20 cellular contexts compared by ENCODE assay signal in the genomic region with DNA sequence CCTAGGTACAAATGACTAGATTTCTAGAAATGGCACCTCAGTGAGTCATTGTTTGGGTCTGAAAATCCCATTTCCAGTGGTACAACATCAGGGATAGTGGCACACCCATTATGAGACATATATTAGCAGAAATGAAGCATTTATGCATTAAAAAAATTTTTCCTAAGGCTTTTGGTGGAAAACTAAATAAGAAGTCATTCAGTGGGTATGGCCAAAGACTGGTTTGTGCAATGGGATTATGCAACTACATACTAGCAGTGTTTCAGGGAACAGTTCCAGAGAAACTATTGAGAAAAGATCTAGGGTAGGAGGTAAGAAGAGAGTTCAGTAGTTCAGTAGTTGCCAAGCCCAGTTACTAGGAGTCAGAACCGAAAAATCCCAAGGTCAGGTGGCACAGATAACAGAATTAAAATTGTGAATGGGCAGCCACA.
DNase-seq lines count a peak whose midpoint lies in the region; ATAC-seq and TF ChIP-seq lines count a peak whose summit lies in the region.
"Had no signal": no experiment of that assay in that cellular context is flagged by ENCODE, and none has a peak within 500 bp of the region (broad histone marks: within the 10 kb centered on the region; RNA-seq: fewer than 3 reads in every experiment).

No MANE protein-coding gene starts in this region.

- no peak for TF ChIP-seq CTCF in HCT116 (IDR thresholded peaks at IDR 0.05 in 2 of 3, conservative IDR thresholded peaks at IDR 0.05 in 1 of 3; ENCODE audit: borderline replicate concordance in 1 of 3, insufficient read depth in 1 of 3, low read depth in 2 of 3, low read length in 2 of 3)

- H3K4me2 ChIP-seq in HCT116 (ENCODE audit: low read length): no peak overlapping the region
- H3K4me2 ChIP-seq in Karpas-422 (ENCODE audit: low read depth, low read length, poor library complexity, severe bottlenecking): no peak overlapping the region

- peaks cover 2% of the 10 kb centered on the region for H3K9me3 Mint-ChIP-seq in activated CD8-positive, alpha-beta memory T cell treated with anti-CD3 and anti-CD28 coated beads, Interleukin-2, amount 10 ng/mL, durations not matched to agents 7 days and 5 days (ENCODE audit: low read depth)

- BruUV-seq in HCT116 (replicated peaks; lab: Mats Ljungman, UMichigan): no TSS peak

- TF ChIP-seq RAD21 in HCT116 (IDR thresholded peaks at IDR 0.05; ENCODE audit: low read depth): no peak

- H3K36me3 Mint-ChIP-seq in activated CD8-positive, alpha-beta memory T cell treated with anti-CD3 and anti-CD28 coated beads, Interleukin-2, amount 10 ng/mL, durations not matched to agents 7 days and 5 days: no peaks in the 10 kb centered on the region
- H3K36me3 Mint-ChIP-seq: activated naive CD8-positive, alpha-beta T cell treated with anti-CD3 and anti-CD28 coated beads, Interleukin-2, amount 10 ng/mL, durations not matched to agents 7 days and 5 days had no signal

- no peaks in the 10 kb centered on the region for H3K79me2 ChIP-seq in ACC112 (ENCODE audit: control insufficient read depth, insufficient read depth, low read length, unreplicated experiment)
- no peaks in the 10 kb centered on the region for H3K79me2 ChIP-seq in HCT116 (ENCODE audit: insufficient read depth, low read length)
- no peaks in the 10 kb centered on the region for H3K79me2 ChIP-seq in Karpas-422 (ENCODE audit: low read length)

- H3K9ac ChIP-seq in HCT116 (ENCODE audit: low read length): no peak overlapping the region
- H3K9ac ChIP-seq in Karpas-422 (ENCODE audit: low read length): no peak overlapping the region

- no peaks in the 10 kb centered on the region for H3K4me1 Mint-ChIP-seq in activated CD8-positive, alpha-beta memory T cell treated with anti-CD3 and anti-CD28 coated beads, Interleukin-2, amount 10 ng/mL, durations not matched to agents 7 days and 5 days
- H3K4me1 Mint-ChIP-seq: activated CD4-positive, alpha-beta T cell treated with anti-CD3 and anti-CD28 coated beads for 36 hours; activated naive CD8-positive, alpha-beta T cell treated with anti-CD3 and anti-CD28 coated beads, Interleukin-2, amount 10 ng/mL, durations not matched to agents 7 days and 5 days; B cell; T-helper 17 cell had no signal

- no peaks in the 10 kb centered on the region for H3K9me3 ChIP-seq in HCT116 (ENCODE audit: control insufficient read depth in 1 of 2, insufficient read depth in 1 of 2, low read depth in 1 of 2, low read length in 2 of 2)
- peaks cover 3% of the 10 kb centered on the region for H3K9me3 ChIP-seq in Karpas-422 (ENCODE audit: low read length)
- H3K9me3 ChIP-seq: mucosa of descending colon, thyroid gland had no signal

- H3K4me3 ChIP-seq in ACC112 (ENCODE audit: low read depth, low read length) (no peak overlapping the region), HCT116 (replicated peaks in 1 of 2; ENCODE audit: low read depth in 1 of 2, low read length in 2 of 2) (no peak overlapping the region), Karpas-422 (ENCODE audit: low read length) (no peak overlapping the region)
- H3K4me3 ChIP-seq: mucosa of descending colon, thyroid gland had no signal

- no peaks in the 10 kb centered on the region for H3K27me3 ChIP-seq in ACC112 (ENCODE audit: insufficient read depth, low read length)
- H3K27me3 ChIP-seq in HCT116 (ENCODE audit: insufficient read depth, low read length): no peaks in the 10 kb centered on the region
- H3K27me3 ChIP-seq in Karpas-422 (ENCODE audit: low read length): no peaks in the 10 kb centered on the region
- H3K27me3 ChIP-seq: thyroid gland had no signal

- RAD21 ChIA-PET in HCT116 (lab: Charles Lee; ENCODE audit: low non-redundant PET in 1 of 2, low total read pairs in 2 of 2, uncharacterized antibody in 2 of 2, unreplicated experiment in 2 of 2): no interaction called here

- no peak for DNase-seq in HCT116 (ENCODE audit: low read depth, low spot score)
- peak; percentile 67 for DNase-seq in SKM-1 treated with dmso at 0.1 percent for 144 hours (lab: John Stamatoyannopoulos, UW; ENCODE audit: unreplicated experiment)
- DNase-seq in fibroblast of the conjunctiva (ENCODE audit: low read depth): peak; percentile 24
- no peak for DNase-seq in activated CD8-positive, alpha-beta memory T cell treated with anti-CD3 and anti-CD28 coated beads, Interleukin-2, amount 10 ng/mL, durations not matched to agents 7 days and 5 days
- DNase-seq in stimulated activated CD4-positive, alpha-beta T cell treated with anti-CD3 and anti-CD28 coated beads, Interleukin-4, amount 100 ng/mL, for 4 hours: no peak
- DNase-seq in Karpas-422: no peak
- DNase-seq in stimulated activated CD4-positive, alpha-beta T cell treated with anti-CD3 and anti-CD28 coated beads, Interleukin-2, amount 100 ng/mL, for 48 hours: no peak
- DNase-seq: activated CD4-positive, alpha-beta T cell treated with anti-CD3 and anti-CD28 coated beads for 36 hours; activated naive CD8-positive, alpha-beta T cell treated with anti-CD3 and anti-CD28 coated beads, Interleukin-2, amount 10 ng/mL, durations not matched to agents 7 days and 5 days; activated T-cell treated with anti-CD3 and anti-CD28 coated beads, Interleukin-2, amount 50 U/mL, for 1 hour; cortex of kidney; DMS153; foreskin fibroblast; mucosa of descending colon; MV-4-11; stimulated activated CD4-positive, alpha-beta T cell treated with anti-CD3 and anti-CD28 coated beads, Interleukin-15, amount 100 ng/mL, for 24 hours; T-helper 17 cell; thyroid gland had no signal

- no peaks in the 10 kb centered on the region for H4K20me1 ChIP-seq in HCT116 (ENCODE audit: insufficient read depth)
- no peaks in the 10 kb centered on the region for H4K20me1 ChIP-seq in Karpas-422 (ENCODE audit: insufficient read depth, low read depth, low read length)

- H3K36me3 ChIP-seq in ACC112 (ENCODE audit: insufficient read depth, low read length) (no peaks in the 10 kb centered on the region), HCT116 (ENCODE audit: control insufficient read depth in 1 of 2, insufficient read depth in 2 of 2, low read length in 2 of 2) (no peaks in the 10 kb centered on the region), Karpas-422 (ENCODE audit: insufficient read depth, low read length) (no peaks in the 10 kb centered on the region)
- H3K36me3 ChIP-seq: thyroid gland had no signal

- POLR2A ChIA-PET in HCT116 (lab: Charles Lee): no interaction called here

- H3K4me3 Mint-ChIP-seq in activated CD8-positive, alpha-beta memory T cell treated with anti-CD3 and anti-CD28 coated beads, Interleukin-2, amount 10 ng/mL, durations not matched to agents 7 days and 5 days: no peak overlapping the region
- H3K4me3 Mint-ChIP-seq: activated CD4-positive, alpha-beta T cell treated with anti-CD3 and anti-CD28 coated beads for 36 hours; activated naive CD8-positive, alpha-beta T cell treated with anti-CD3 and anti-CD28 coated beads, Interleukin-2, amount 10 ng/mL, durations not matched to agents 7 days and 5 days; B cell; T-helper 17 cell had no signal

- no peak overlapping the region for H3K27ac Mint-ChIP-seq in activated CD8-positive, alpha-beta memory T cell treated with anti-CD3 and anti-CD28 coated beads, Interleukin-2, amount 10 ng/mL, durations not matched to agents 7 days and 5 days
- H3K27ac Mint-ChIP-seq: activated CD4-positive, alpha-beta T cell treated with anti-CD3 and anti-CD28 coated beads for 36 hours; activated naive CD8-positive, alpha-beta T cell treated with anti-CD3 and anti-CD28 coated beads, Interleukin-2, amount 10 ng/mL, durations not matched to agents 7 days and 5 days; B cell; T-helper 17 cell had no signal

- H3K9me2 ChIP-seq in HCT116 (ENCODE audit: insufficient read depth): no peaks in the 10 kb centered on the region
- no peaks in the 10 kb centered on the region for H3K9me2 ChIP-seq in Karpas-422 (replicated peaks; ENCODE audit: insufficient read depth, low read length)

- H2AFZ ChIP-seq in ACC112 (ENCODE audit: low read length, unreplicated experiment): no peak overlapping the region
- H2AFZ ChIP-seq in HCT116 (ENCODE audit: low read depth, low read length, poor library complexity, severe bottlenecking): peak overlapping the region; percentile 21
- H2AFZ ChIP-seq in Karpas-422 (ENCODE audit: low read length): no peak overlapping the region

- peaks cover 6% of the 10 kb centered on the region for H3K27me3 Mint-ChIP-seq in activated CD8-positive, alpha-beta memory T cell treated with anti-CD3 and anti-CD28 coated beads, Interleukin-2, amount 10 ng/mL, durations not matched to agents 7 days and 5 days
- H3K27me3 Mint-ChIP-seq: activated CD4-positive, alpha-beta T cell treated with anti-CD3 and anti-CD28 coated beads for 36 hours; B cell; T-helper 17 cell had no signal

- intact Hi-C loops in HCT116 (cut with micrococcal nuclease): no loop called here

- ATAC-seq in HCT116: no peak
- ATAC-seq in activated CD8-positive, alpha-beta memory T cell treated with anti-CD3 and anti-CD28 coated beads, Interleukin-2, amount 10 ng/mL, durations not matched to agents 7 days and 5 days: no peak
- ATAC-seq: activated CD4-positive, alpha-beta T cell treated with anti-CD3 and anti-CD28 coated beads for 36 hours; mucosa of descending colon; T-helper 17 cell had no signal

- H3K4me1 ChIP-seq in ACC112 (ENCODE audit: control insufficient read depth, insufficient read depth, low read length, unreplicated experiment) (peaks cover 6% of the 10 kb centered on the region), HCT116 (ENCODE audit: control insufficient read depth in 1 of 2, insufficient read depth in 2 of 2, low read length in 2 of 2) (no peaks in the 10 kb centered on the region), Karpas-422 (ENCODE audit: low read length) (no peaks in the 10 kb centered on the region)
- H3K4me1 ChIP-seq: thyroid gland had no signal

- H3K27ac ChIP-seq in ACC112 (ENCODE audit: low read depth, low read length): peak overlapping the region; percentile 62
- no peak overlapping the region for H3K27ac ChIP-seq in HCT116 (ENCODE audit: low read depth, low read length)
- no peak overlapping the region for H3K27ac ChIP-seq in Karpas-422 (ENCODE audit: low read length)
- H3K27ac ChIP-seq: thyroid gland had no signal

- CTCF ChIA-PET in HCT116 (lab: Charles Lee): no interaction called here
- CTCF ChIA-PET in activated CD8-positive, alpha-beta memory T cell treated with anti-CD3 and anti-CD28 coated beads, Interleukin-2, amount 10 ng/mL, durations not matched to agents 7 days and 5 days (lab: Charles Lee): no interaction called here

- no peak for TF ChIP-seq POLR2A in HCT116 (IDR thresholded peaks at IDR 0.05; ENCODE audit: borderline replicate concordance, extremely low read depth, insufficient read depth, insufficient read length)

Comparison
In these comparisons a context has a peak if more than half of its experiments do, and no peak if none do; other contexts are left out.
1. DNase-seq: peak in SKM-1 treated with dmso at 0.1 percent for 144 hours (single experiment) and fibroblast of the conjunctiva (single experiment); none in HCT116 (single experiment), activated CD8-positive, alpha-beta memory T cell treated with anti-CD3 and anti-CD28 coated beads, Interleukin-2, amount 10 ng/mL, durations not matched to agents 7 days and 5 days (single experiment), stimulated activated CD4-positive, alpha-beta T cell treated with anti-CD3 and anti-CD28 coated beads, Interleukin-4, amount 100 ng/mL, for 4 hours (0 of 2), Karpas-422 (single experiment) and stimulated activated CD4-positive, alpha-beta T cell treated with anti-CD3 and anti-CD28 coated beads, Interleukin-2, amount 100 ng/mL, for 48 hours (0 of 2).